2 cellular contexts compared by ENCODE assay signal in the genomic region with DNA sequence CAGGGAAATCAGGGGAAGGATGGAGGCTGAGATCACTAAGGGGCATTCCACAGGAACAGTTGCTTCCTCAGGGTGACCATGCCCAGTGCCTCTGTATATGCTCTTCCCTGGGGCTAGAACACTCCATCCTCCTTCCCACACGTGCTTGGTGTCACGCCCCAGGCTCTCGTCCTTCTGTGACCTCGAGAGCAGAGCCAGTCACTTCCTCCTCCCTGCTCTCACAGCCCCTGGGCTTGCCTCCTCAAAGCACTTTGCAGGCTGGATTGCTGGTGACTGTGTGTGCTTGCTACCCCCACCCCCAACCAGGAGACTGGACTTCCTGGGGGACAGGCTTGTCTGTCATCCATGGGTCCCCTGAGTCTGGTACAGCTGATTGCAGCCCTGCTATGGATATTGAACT.
A peak's percentile ranks its signal among the peaks of the same experiment; 100 is the strongest.
TF ChIP-seq lines count a peak whose summit lies in the region.

No MANE protein-coding gene starts in this region.

TF ChIP-seq in IMR-90, 13 proteins besides CTCF, POLR2A, EP300 and RAD21:
- TF ChIP-seq BHLHE40 (IDR thresholded peaks at IDR 0.05; ENCODE audit: low read depth, low read length): 0 out of 2 replicates have a peak, but pooled peaks have one; percentile 15
- TF ChIP-seq SMC3 (IDR thresholded peaks at IDR 0.05; ENCODE audit: low read depth, low read length): no peak
TF ChIP-seq in IMR-90: peak in this region for 1.

TF ChIP-seq in SK-N-SH, 30 proteins besides CTCF, POLR2A, EP300 and RAD21:
- TF ChIP-seq POLR2AphosphoS5 (IDR thresholded peaks at IDR 0.05; ENCODE audit: low read depth, low read length): no peak
